ENCODE assay signal across 8 cellular contexts in genomic region chr17:42833771-42834422, GRCh38. TPM values are rescaled to one million over a fixed set of nuclear protein-coding genes. Genes with fewer than 3 reads are reported as not detected.
A peak's percentile ranks its signal among the peaks of the same experiment; 100 is the strongest.
DNase-seq lines count a peak whose midpoint lies in the region; ATAC-seq and TF ChIP-seq lines count a peak whose summit lies in the region.

No MANE protein-coding gene starts in this region.

- peak overlapping the region; percentile 79 for H3K4me3 ChIP-seq in A673 (ENCODE audit: low read depth, low read length, poor library complexity, severe bottlenecking)
- H3K4me3 ChIP-seq in GM23338 = peak overlapping the region; percentile 99
- H3K4me3 ChIP-seq in right cardiac atrium (ENCODE audit: low read length) = peak overlapping the region; percentile 84
- H3K4me3 ChIP-seq in smooth muscle cell = peak overlapping the region; percentile 88

- H3K27me3 ChIP-seq in A673 (replicated peaks; ENCODE audit: insufficient read depth, low read depth, low read length, poor library complexity) = no peaks in the 10 kb centered on the region
- H3K27me3 ChIP-seq in GM23338 (ENCODE audit: insufficient read depth) = no peaks in the 10 kb centered on the region
- no peaks in the 10 kb centered on the region for H3K27me3 ChIP-seq in right cardiac atrium (ENCODE audit: control insufficient read depth, insufficient read depth)
- H3K27me3 ChIP-seq in smooth muscle cell (ENCODE audit: low read depth) = peaks cover 5% of the 10 kb centered on the region

- peak overlapping the region; percentile 95 for H3K4me3 Mint-ChIP-seq in GM23338
- H3K4me3 Mint-ChIP-seq in activated CD4-positive, alpha-beta memory T cell treated with anti-CD3 and anti-CD28 coated beads for 36 hours = peak overlapping the region; percentile 97

- DNase-seq in A673 (ENCODE audit: low spot score) (peak; percentile 14), GM23338 (ENCODE audit: low spot score) (no peak), right cardiac atrium (peak in 1 of 3 donors; percentile 65), smooth muscle cell (lab: John Stamatoyannopoulos, UW; ENCODE audit: unreplicated experiment) (no peak), NCI-H1092 treated with DMSO at 0.1 percent for 48 hours (lab: John Stamatoyannopoulos, UW) (no peak), ecto neural progenitor cell (ENCODE audit: low spot score) (no peak), COLO829 (ENCODE audit: low spot score) (no peak)
- DNase-seq in activated CD4-positive, alpha-beta memory T cell treated with anti-CD3 and anti-CD28 coated beads for 36 hours = no peak

- H3K36me3 Mint-ChIP-seq in GM23338 (ENCODE audit: low read depth) = peaks cover 47% of the 10 kb centered on the region
- peaks cover 21% of the 10 kb centered on the region for H3K36me3 Mint-ChIP-seq in activated CD4-positive, alpha-beta memory T cell treated with anti-CD3 and anti-CD28 coated beads for 36 hours

- H3K4me2 ChIP-seq in GM23338 (peak overlapping the region; percentile 100), smooth muscle cell (peak overlapping the region; percentile 84)

- H3K79me2 ChIP-seq in GM23338 (replicated peaks; ENCODE audit: insufficient read depth) (peaks cover 30% of the 10 kb centered on the region), smooth muscle cell (ENCODE audit: low read depth) (peaks cover 29% of the 10 kb centered on the region)

- no peaks in the 10 kb centered on the region for H3K9me2 ChIP-seq in GM23338 (ENCODE audit: insufficient read depth)

- H3K9ac ChIP-seq in smooth muscle cell (ENCODE audit: low read depth) = peak overlapping the region; percentile 95

- no TSS peak for BruUV-seq in A673 (replicated peaks; lab: Mats Ljungman, UMichigan)

- POLR2A ChIA-PET in A673 (lab: Charles Lee; ENCODE audit: low non-redundant PET) = interaction anchor here (0.7 kb wide), 1 partner anchor 526 kb away, joined by 14 read pairs; no protein-coding TSS in a partner anchor
- POLR2A ChIA-PET in activated CD4-positive, alpha-beta memory T cell treated with anti-CD3 and anti-CD28 coated beads for 36 hours (lab: Charles Lee) = interaction anchor here (0.6 to 2.2 kb wide), 8 partner anchors 9 to 256 kb away, joined by 3 to 14 read pairs (median 5); partner anchors contain the start of genes AOC2, BECN1, CNTD1 and COA3

- H3K9me3 Mint-ChIP-seq in GM23338 = no peaks in the 10 kb centered on the region
- H3K9me3 Mint-ChIP-seq in activated CD4-positive, alpha-beta memory T cell treated with anti-CD3 and anti-CD28 coated beads for 36 hours = no peaks in the 10 kb centered on the region

- peaks cover 9% of the 10 kb centered on the region for H3K4me1 ChIP-seq in A673 (ENCODE audit: insufficient read depth, low read length, poor library complexity, severe bottlenecking)
- H3K4me1 ChIP-seq in GM23338 (ENCODE audit: insufficient read depth) = peaks cover 5% of the 10 kb centered on the region; the same call in 1 of the 2 replicates
- no peaks in the 10 kb centered on the region for H3K4me1 ChIP-seq in right cardiac atrium (ENCODE audit: control insufficient read depth, insufficient read depth, low read length)
- H3K4me1 ChIP-seq in smooth muscle cell (ENCODE audit: low read depth) = peaks cover 12% of the 10 kb centered on the region

- H3K9me3 ChIP-seq in A673 (ENCODE audit: low read depth, low read length, poor library complexity, severe bottlenecking) (no peaks in the 10 kb centered on the region), right cardiac atrium (ENCODE audit: control insufficient read depth, low read length) (no peaks in the 10 kb centered on the region), smooth muscle cell (replicated peaks; ENCODE audit: low read depth) (no peaks in the 10 kb centered on the region)

- intact Hi-C loops in A673 (cut with micrococcal nuclease; ENCODE audit: unreplicated experiment) (no loop called here), right cardiac atrium (cut with DNase I) (no loop called here)
- intact Hi-C loops in activated CD4-positive, alpha-beta memory T cell treated with anti-CD3 and anti-CD28 coated beads for 36 hours (cut with micrococcal nuclease) = loop anchor here (1.0 to 5.0 kb wide), 3 partner anchors 10 to 337 kb away; partner anchors contain the start of genes BECN1, NBR1 and RPL27

- H3K36me3 ChIP-seq in A673 (ENCODE audit: insufficient read depth, low read length, poor library complexity, severe bottlenecking) (peaks cover 11% of the 10 kb centered on the region), GM23338 (ENCODE audit: insufficient read depth) (peaks cover 36% of the 10 kb centered on the region), smooth muscle cell (ENCODE audit: low read depth) (no peaks in the 10 kb centered on the region)

- H2AFZ ChIP-seq in GM23338 (peak overlapping the region; percentile 53), smooth muscle cell (ENCODE audit: low read depth) (peak overlapping the region; percentile 97)

- peaks cover 10% of the 10 kb centered on the region for H3K27me3 Mint-ChIP-seq in GM23338 (ENCODE audit: insufficient read depth, low read depth, poor library complexity)
- H3K27me3 Mint-ChIP-seq in activated CD4-positive, alpha-beta memory T cell treated with anti-CD3 and anti-CD28 coated beads for 36 hours = no peaks in the 10 kb centered on the region

- H3K4me1 Mint-ChIP-seq in GM23338 = peaks cover 16% of the 10 kb centered on the region
- H3K4me1 Mint-ChIP-seq in activated CD4-positive, alpha-beta memory T cell treated with anti-CD3 and anti-CD28 coated beads for 36 hours (ENCODE audit: low read depth) = peaks cover 30% of the 10 kb centered on the region

- no peak for ATAC-seq in GM23338
- peak; percentile 12 to 25 for ATAC-seq in right cardiac atrium

- WGBS in right cardiac atrium = 6% methylated on average over 18 of the region's 18 CpGs
- 9% methylated on average over 18 of the region's 18 CpGs for WGBS in smooth muscle cell (ENCODE audit: low lambda C conversion rate)

- H3K27ac ChIP-seq in A673 (ENCODE audit: low read depth, low read length, poor library complexity, severe bottlenecking) (peak overlapping the region; percentile 95), GM23338 (ENCODE audit: low read depth) (peak overlapping the region; percentile 95), right cardiac atrium (ENCODE audit: low read length) (peak overlapping the region; percentile 89), smooth muscle cell (ENCODE audit: low read depth) (peak overlapping the region; percentile 76)

- H3F3A ChIP-seq in GM23338 (replicated peaks; ENCODE audit: low read depth) (peaks cover 5% of the 10 kb centered on the region), smooth muscle cell (ENCODE audit: low read depth) (no peaks in the 10 kb centered on the region)

- TF ChIP-seq CTCF in A673 (conservative IDR thresholded peaks at IDR 0.05; ENCODE audit: low read depth, low read length) (no peak), GM23338 (conservative IDR thresholded peaks at IDR 0.05; ENCODE audit: low read depth in 2 of 2) (no peak), smooth muscle cell (IDR thresholded peaks at IDR 0.05; ENCODE audit: borderline replicate concordance, insufficient read depth, poor library complexity, severe bottlenecking) (no peak)

- H4K20me1 ChIP-seq in GM23338 (replicated peaks; ENCODE audit: insufficient read depth) (peaks cover 12% of the 10 kb centered on the region; the same call in 1 of the 2 replicates), smooth muscle cell (ENCODE audit: low read depth) (no peaks in the 10 kb centered on the region)

- H3K27ac Mint-ChIP-seq in GM23338 = peak overlapping the region; percentile 100
- H3K27ac Mint-ChIP-seq in activated CD4-positive, alpha-beta memory T cell treated with anti-CD3 and anti-CD28 coated beads for 36 hours = peak overlapping the region; percentile 98

- CTCF ChIA-PET in A673 (lab: Charles Lee) = no interaction called here
- CTCF ChIA-PET in activated CD4-positive, alpha-beta memory T cell treated with anti-CD3 and anti-CD28 coated beads for 36 hours (lab: Charles Lee) = interaction anchor here (0.9 to 4.4 kb wide), 10 partner anchors 9 to 650 kb away, joined by 3 to 47 read pairs (median 4); partner anchors contain the start of genes AOC2, BECN1, DHX8 and RPL27

RNA-seq across cellular contexts. Expression of gene PSME3, which starts 0.7 kb away (rescaled TPM):
- total RNA-seq in A673 (2021) = 93.7 and 120 TPM in 2 replicates
- total RNA-seq in GM23338 (2014; rRNA removed; shearing (Covaris generic)) = 178 and 201 TPM in 2 replicates
- polyA plus RNA-seq in GM23338 (2016; fragmentation: Nextera tagmentation; extraction: Ambion mirVana) = 85.2 and 93.5 TPM in 2 replicates
- total RNA-seq in activated CD4-positive, alpha-beta memory T cell treated with anti-CD3 and anti-CD28 coated beads for 36 hours = 100 to 1,000 TPM; 111 to 116 TPM
- 10 to 100 TPM; 61.0 to 82.0 (median 70.1) TPM for total RNA-seq in right cardiac atrium
- 57.6 TPM for polyA plus RNA-seq in right cardiac atrium
- 56.5 and 67.1 TPM in 2 replicates for total RNA-seq in smooth muscle cell
- 85.3 and 87.0 TPM in 2 replicates for polyA plus RNA-seq in smooth muscle cell

RNA-seq across cellular contexts. Expression of gene BECN1, which starts 9.8 kb away (rescaled TPM):
- total RNA-seq in A673 (2021) (34.2 and 36.0 TPM in 2 replicates), right cardiac atrium (10 to 100 TPM; 69.6 to 88.1 (median 71.8) TPM), smooth muscle cell (57.5 and 66.5 TPM in 2 replicates)
- total RNA-seq in GM23338 (2014; rRNA removed; shearing (Covaris generic)) = 54.8 and 57.2 TPM in 2 replicates
- polyA plus RNA-seq in GM23338 (2016; fragmentation: Nextera tagmentation; extraction: Ambion mirVana) (35.5 and 41.8 TPM in 2 replicates), right cardiac atrium (54.3 TPM), smooth muscle cell (54.8 and 61.9 TPM in 2 replicates)
- total RNA-seq in activated CD4-positive, alpha-beta memory T cell treated with anti-CD3 and anti-CD28 coated beads for 36 hours = 10 to 100 TPM; 72.7 to 77.4 TPM

RNA-seq across cellular contexts. Expression of gene AOC2, which starts 10.5 kb away (rescaled TPM):
- 1.2 and 1.4 TPM in 2 replicates for total RNA-seq in A673 (2021)
- total RNA-seq in GM23338 (2014; rRNA removed; shearing (Covaris generic)) = 5.7 and 5.8 TPM in 2 replicates
- polyA plus RNA-seq in GM23338 (2016; fragmentation: Nextera tagmentation; extraction: Ambion mirVana) = 2.0 and 2.1 TPM in 2 replicates
- total RNA-seq in activated CD4-positive, alpha-beta memory T cell treated with anti-CD3 and anti-CD28 coated beads for 36 hours = 1 to 10 TPM; 1.7 to 2.0 TPM
- under 1 TPM; 0.37 to 0.67 (median 0.51) TPM for total RNA-seq in right cardiac atrium
- 0.52 TPM for polyA plus RNA-seq in right cardiac atrium
- 1.6 and 2.3 TPM in 2 replicates for total RNA-seq in smooth muscle cell
- polyA plus RNA-seq in smooth muscle cell = 0.91 and 2.1 TPM in 2 replicates

RNA-seq across cellular contexts. Expression of gene AOC3, which starts 17.1 kb away (rescaled TPM):
- total RNA-seq in A673 (2021) = 0.62 and 0.70 TPM in 2 replicates
- total RNA-seq in GM23338 (2014; rRNA removed; shearing (Covaris generic)) = 1.4 and 1.6 TPM in 2 replicates
- polyA plus RNA-seq in GM23338 (2016; fragmentation: Nextera tagmentation; extraction: Ambion mirVana) = 1.7 and 2.6 TPM in 2 replicates
- 1 to 10 TPM; 1.6 to 2.0 TPM for total RNA-seq in activated CD4-positive, alpha-beta memory T cell treated with anti-CD3 and anti-CD28 coated beads for 36 hours
- 10 to 100 TPM; 11.5 to 29.9 (median 24.9) TPM for total RNA-seq in right cardiac atrium
- 29.1 TPM for polyA plus RNA-seq in right cardiac atrium
- total RNA-seq in smooth muscle cell = 0.63 and 0.90 TPM in 2 replicates
- 0.65 and 1.5 TPM in 2 replicates for polyA plus RNA-seq in smooth muscle cell

RNA-seq across cellular contexts. Expression of gene CNTD1, which starts 35.2 kb away (rescaled TPM):
- not detected in 2 replicates for total RNA-seq in A673 (2021)
- not detected in 2 replicates for total RNA-seq in GM23338 (2014; rRNA removed; shearing (Covaris generic))
- polyA plus RNA-seq in GM23338 (2016; fragmentation: Nextera tagmentation; extraction: Ambion mirVana) = 0.80 and 1.1 TPM in 2 replicates
- total RNA-seq in activated CD4-positive, alpha-beta memory T cell treated with anti-CD3 and anti-CD28 coated beads for 36 hours = not detected
- under 1 TPM in 2 of 4 donors, not detected in 2; 0.20 to 0.53 TPM for total RNA-seq in right cardiac atrium
- polyA plus RNA-seq in right cardiac atrium = 0.59 TPM
- not detected in 2 replicates for total RNA-seq in smooth muscle cell
- 0.17 and 0.71 TPM in 2 replicates for polyA plus RNA-seq in smooth muscle cell
